In the genomic region with DNA sequence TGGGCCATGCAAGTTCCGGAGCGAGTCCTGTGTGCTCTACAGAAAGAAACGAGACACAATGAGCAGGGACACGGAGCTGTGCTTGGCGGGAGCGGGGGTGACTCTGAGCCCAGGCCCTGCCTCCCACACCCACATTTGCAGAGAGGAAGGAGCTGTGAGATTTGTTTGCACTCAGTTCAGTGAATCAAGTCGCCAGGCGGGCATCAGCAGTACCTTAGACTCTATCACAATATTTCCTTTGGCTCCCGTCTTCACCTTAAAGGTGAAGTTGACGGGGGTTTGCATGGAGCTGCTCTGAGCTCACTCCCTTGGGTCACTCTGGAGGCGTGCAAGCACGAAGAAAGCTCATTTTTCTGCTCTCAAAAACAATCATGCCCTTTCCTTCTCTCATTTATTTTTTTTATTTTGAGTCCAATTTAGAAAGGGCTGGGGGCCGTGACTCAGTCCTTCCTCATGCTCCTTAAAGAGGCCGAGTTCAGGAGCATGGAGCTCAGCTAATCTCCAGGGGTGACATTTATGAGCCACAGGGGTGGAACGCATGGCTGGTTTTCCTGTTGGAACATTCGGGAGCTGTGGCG, we compare ENCODE assay signal across 17 cellular contexts.
DNase-seq lines count a peak whose midpoint lies in the region; ATAC-seq and TF ChIP-seq lines count a peak whose summit lies in the region.
"Had no signal": no experiment of that assay in that cellular context is flagged by ENCODE, and none has a peak within 500 bp of the region (broad histone marks: within the 10 kb centered on the region; RNA-seq: fewer than 3 reads in every experiment).

No MANE protein-coding gene starts in this region.

- no peak for ATAC-seq in HG02759 (IDR thresholded peaks at IDR 0.05; ENCODE audit: unreplicated experiment)

- intact Hi-C loops in ascending aorta (cut with DNase I) (no loop called here), cardiac septum (cut with DNase I) (no loop called here)

- H3K4me1 ChIP-seq in ascending aorta: peaks cover 0 to 9% of the 10 kb centered on the region in 2 donors
- H3K4me1 ChIP-seq: upper lobe of left lung had no signal

- H3K4me3 ChIP-seq in ascending aorta: peak overlapping the region in 1 of 2 donors; percentile 1
- H3K4me3 ChIP-seq: lung, upper lobe of left lung had no signal

- TF ChIP-seq CTCF in ascending aorta (IDR thresholded peaks at IDR 0.05): no peak

- no peaks in the 10 kb centered on the region for H3K36me3 ChIP-seq in ascending aorta
- H3K36me3 ChIP-seq: upper lobe of left lung had no signal

- H3K27me3 ChIP-seq in ascending aorta: no peaks in the 10 kb centered on the region
- H3K27me3 ChIP-seq: upper lobe of left lung had no signal

- DNase-seq in HCEC 1CT: peak; percentile 55
- DNase-seq in ascending aorta (ENCODE audit: low spot score in 2 of 2): peak in 1 of 2 donors; percentile 70
- DNase-seq in iris pigment epithelial cell (ENCODE audit: low read depth): peak; percentile 70
- DNase-seq in stromal cell of bone marrow (ENCODE audit: low read depth): peak; percentile 79
- no peak for DNase-seq in NCI-H748 treated with DMSO at 0.1 percent for 48 hours (lab: John Stamatoyannopoulos, UW)
- no peak for DNase-seq in cardiac septum (ENCODE audit: low spot score)
- DNase-seq: activated CD8-positive, alpha-beta memory T cell treated with anti-CD3 and anti-CD28 coated beads for 24 hours; anterior cingulate cortex; C1 segment of cervical spinal cord; DMS53; KBM-7; NCI-H1417; NCI-H2227 treated with DMSO at 0.1 percent for 48 hours; stimulated activated CD4-positive, alpha-beta T cell treated with anti-CD3 and anti-CD28 coated beads, Interleukin-4, amount 100 ng/mL, for 4 hours; upper lobe of left lung had no signal

- no peaks in the 10 kb centered on the region for H3K9me3 ChIP-seq in ascending aorta
- H3K9me3 ChIP-seq: upper lobe of left lung had no signal

- peak overlapping the region; percentile 71 to 85 for H3K27ac ChIP-seq in ascending aorta
- H3K27ac ChIP-seq: upper lobe of left lung had no signal

Comparison
In these comparisons a context has a peak if more than half of its experiments do, and no peak if none do; other contexts are left out.
1. DNase-seq: peak in HCEC 1CT (single experiment), iris pigment epithelial cell (single experiment) and stromal cell of bone marrow (single experiment); none in NCI-H748 treated with DMSO at 0.1 percent for 48 hours (single experiment) and cardiac septum (single experiment).